Comparison of ENCODE assay signal across 31 cellular contexts in genomic region chr9:120016231-120016630, GRCh38.
"Had no signal": no experiment of that assay in that cellular context is flagged by ENCODE, and none has a peak within 500 bp of the region (broad histone marks: within the 10 kb centered on the region; RNA-seq: fewer than 3 reads in every experiment).

No MANE protein-coding gene starts in this region.

- H3K36me3 ChIP-seq: MG63, SJCRH30 had no signal

- H3K27ac ChIP-seq: PC-9, RWPE1, SJCRH30, SK-N-MC had no signal

- H3K27me3 ChIP-seq: MG63 had no signal

- H3K4me1 ChIP-seq: SJCRH30 had no signal

- DNase-seq: Kasumi-1, KG1, MG63, NCI-H1048, NCI-H1092 treated with DMSO at 0.1 percent for 48 hours, NCI-H1105 treated with DMSO at 0.1 percent for 48 hours, NCI-H1417, NCI-H1436, NCI-H146, NCI-H1694, NCI-H187, NCI-H1930, NCI-H2029 treated with DMSO at 0.1 percent for 48 hours, NCI-H2081 treated with DMSO at 0.1 percent for 48 hours, NCI-H2107, NCI-H2171, NCI-H226, NCI-H446 treated with DMSO at 0.1 percent for 48 hours, NCI-H510A, NCI-H524, NCI-H526, NCI-H69, NCI-H748 treated with DMSO at 0.1 percent for 48 hours, NCI-H82, PC-9, SHP77, SIG-M5, SJCRH30 had no signal

- H3K4me3 ChIP-seq: K562, MG63, PC-9, SJCRH30, SK-N-MC had no signal

- H3K9me3 ChIP-seq: MG63, SJCRH30 had no signal

- H3K4me2 ChIP-seq: PC-9 had no signal
